Comparison of ENCODE assay signal across 1 cellular context in the genomic region with DNA sequence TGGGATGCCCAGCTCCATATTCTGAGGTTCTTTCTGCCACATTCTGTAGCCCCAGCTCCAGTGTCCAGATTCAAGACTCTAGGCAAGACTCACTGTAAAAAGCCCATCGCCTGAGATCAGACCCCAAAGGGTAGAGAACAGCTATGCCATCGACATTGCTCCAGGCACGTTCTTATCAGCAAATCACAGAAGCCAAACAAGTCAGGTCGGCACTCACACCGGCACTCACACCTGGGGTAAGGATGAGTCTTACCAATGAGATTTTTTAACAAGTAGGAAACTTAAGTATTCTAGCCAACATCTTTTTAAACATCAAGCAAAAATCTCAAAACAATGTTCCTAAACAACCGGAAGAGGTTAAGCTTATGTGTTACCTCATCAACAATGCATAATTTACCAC.
TF ChIP-seq lines count a peak whose summit lies in the region.

No MANE protein-coding gene starts in this region.

TF ChIP-seq in K562, 482 proteins besides CTCF, POLR2A, EP300 and RAD21:
- TF ChIP-seq ZNF12 (CRISPR knock-in tag; IDR thresholded peaks at IDR 0.05) (no peak), CREM (IDR thresholded peaks at IDR 0.05; ENCODE audit: low read depth) (no peak), KDM4B (IDR thresholded peaks at IDR 0.05; ENCODE audit: borderline replicate concordance in 2 of 2, low read depth in 1 of 2) (no peak), CBX3 (IDR thresholded peaks at IDR 0.05; ENCODE audit: borderline replicate concordance in 1 of 2, low read length in 2 of 2) (no peak), KLF13 (tag; IDR thresholded peaks at IDR 0.05; ENCODE audit: borderline replicate concordance, low read depth) (no peak), SAFB (IDR thresholded peaks at IDR 0.05; ENCODE audit: borderline replicate concordance, low read depth, low read length) (no peak), ZNF274 (IDR thresholded peaks at IDR 0.05; ENCODE audit: borderline replicate concordance, low read depth, low read length) (no peak), NR2F6 (CRISPR knock-in tag; IDR thresholded peaks at IDR 0.05) (no peak), ZKSCAN8 (CRISPR knock-in tag; IDR thresholded peaks at IDR 0.05) (no peak), SAP30 (IDR thresholded peaks at IDR 0.05; ENCODE audit: borderline replicate concordance, insufficient read depth, low read depth, low read length, poor library complexity, severe bottlenecking) (no peak), ZNF133 (CRISPR knock-in tag; IDR thresholded peaks at IDR 0.05) (no peak), ZNF239 (CRISPR knock-in tag; IDR thresholded peaks at IDR 0.05) (no peak), TBL1XR1 (IDR thresholded peaks at IDR 0.05; ENCODE audit: low read length in 2 of 2) (no peak)
- TF ChIP-seq, protein P1, sequence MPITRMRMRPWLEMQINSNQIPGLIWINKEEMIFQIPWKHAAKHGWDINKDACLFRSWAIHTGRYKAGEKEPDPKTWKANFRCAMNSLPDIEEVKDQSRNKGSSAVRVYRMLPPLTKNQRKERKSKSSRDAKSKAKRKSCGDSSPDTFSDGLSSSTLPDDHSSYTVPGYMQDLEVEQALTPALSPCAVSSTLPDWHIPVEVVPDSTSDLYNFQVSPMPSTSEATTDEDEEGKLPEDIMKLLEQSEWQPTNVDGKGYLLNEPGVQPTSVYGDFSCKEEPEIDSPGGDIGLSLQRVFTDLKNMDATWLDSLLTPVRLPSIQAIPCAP (CRISPR knock-in tag; IDR thresholded peaks at IDR 0.05; ENCODE audit: borderline replicate concordance) = no peak
- TF ChIP-seq, protein P2, sequence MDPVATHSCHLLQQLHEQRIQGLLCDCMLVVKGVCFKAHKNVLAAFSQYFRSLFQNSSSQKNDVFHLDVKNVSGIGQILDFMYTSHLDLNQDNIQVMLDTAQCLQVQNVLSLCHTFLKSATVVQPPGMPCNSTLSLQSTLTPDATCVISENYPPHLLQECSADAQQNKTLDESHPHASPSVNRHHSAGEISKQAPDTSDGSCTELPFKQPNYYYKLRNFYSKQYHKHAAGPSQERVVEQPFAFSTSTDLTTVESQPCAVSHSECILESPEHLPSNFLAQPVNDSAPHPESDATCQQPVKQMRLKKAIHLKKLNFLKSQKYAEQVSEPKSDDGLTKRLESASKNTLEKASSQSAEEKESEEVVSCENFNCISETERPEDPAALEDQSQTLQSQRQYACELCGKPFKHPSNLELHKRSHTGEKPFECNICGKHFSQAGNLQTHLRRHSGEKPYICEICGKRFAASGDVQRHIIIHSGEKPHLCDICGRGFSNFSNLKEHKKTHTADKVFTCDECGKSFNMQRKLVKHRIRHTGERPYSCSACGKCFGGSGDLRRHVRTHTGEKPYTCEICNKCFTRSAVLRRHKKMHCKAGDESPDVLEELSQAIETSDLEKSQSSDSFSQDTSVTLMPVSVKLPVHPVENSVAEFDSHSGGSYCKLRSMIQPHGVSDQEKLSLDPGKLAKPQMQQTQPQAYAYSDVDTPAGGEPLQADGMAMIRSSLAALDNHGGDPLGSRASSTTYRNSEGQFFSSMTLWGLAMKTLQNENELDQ (CRISPR knock-in tag; IDR thresholded peaks at IDR 0.05; ENCODE audit: borderline replicate concordance) = no peak
